ENCODE assay signal across 8 cellular contexts in genomic region chr22:45997077-45997774, GRCh38. TPM values are rescaled to one million over a fixed set of nuclear protein-coding genes. Genes with fewer than 3 reads are reported as not detected.
DNase-seq lines count a peak whose midpoint lies in the region; ATAC-seq lines count a peak whose summit lies in the region.

No MANE protein-coding gene starts in this region.

- H3K4me1 Mint-ChIP-seq in naive B cell, result peaks cover 18 to 27% (median 22%) of the 10 kb centered on the region in 3 donors

- H3K9me3 Mint-ChIP-seq in naive B cell, result peaks cover 0 to 10% (median 0%) of the 10 kb centered on the region in 7 donors

- peak overlapping the region in 2 of 6 donors; percentile 39 to 79 for H3K27ac Mint-ChIP-seq in naive B cell

- peaks cover 0 to 28% (median 13%) of the 10 kb centered on the region in 3 donors for H3K27me3 Mint-ChIP-seq in naive B cell

- peak overlapping the region in 4 of 8 donors; percentile 25 to 55 (median 44) for H3K4me3 Mint-ChIP-seq in naive B cell

- ATAC-seq in naive B cell (ENCODE audit: low read depth in 2 of 2) (peak; percentile 50 to 52), GM21515 (IDR thresholded peaks at IDR 0.05; ENCODE audit: unreplicated experiment) (no peak)

- peak; percentile 95 for DNase-seq in AG08395 (ENCODE audit: low spot score)
- peak; percentile 39 for DNase-seq in HT-29 (ENCODE audit: low spot score)
- DNase-seq in SKM-1 (lab: John Stamatoyannopoulos, UW; ENCODE audit: unreplicated experiment), result peak; percentile 58
- DNase-seq in fibroblast of gingiva (ENCODE audit: low read depth), result peak; percentile 98
- DNase-seq in naive B cell, result no peak
- DNase-seq in KG1 (lab: John Stamatoyannopoulos, UW), result no peak
- DNase-seq in NCI-H187 treated with DMSO at 0.1 percent for 48 hours (lab: John Stamatoyannopoulos, UW), result no peak

- H3K36me3 Mint-ChIP-seq in naive B cell, result no peaks in the 10 kb centered on the region

RNA-seq across cellular contexts. Expression of gene WNT7B, which starts 20.3 kb away (rescaled TPM):
- total RNA-seq in HT-29 (2014; rRNA removed; shearing (Covaris generic)), result 17.4 and 31.4 TPM in 2 replicates
- polyA plus RNA-seq in naive B cell (ENCODE audit: low read depth in 6 of 6), result under 1 TPM in 2 of 6 donors, not detected in 4; 0.17 to 0.62 TPM

Comparison
In these comparisons a context has a peak if more than half of its experiments do, and no peak if none do; other contexts are left out.
1. DNase-seq: peak in AG08395 (single experiment), HT-29 (single experiment), SKM-1 (single experiment) and fibroblast of gingiva (single experiment); none in naive B cell (single experiment), KG1 (single experiment) and NCI-H187 treated with DMSO at 0.1 percent for 48 hours (single experiment).